ENCODE assay signal across 2 cellular contexts in the genomic region with DNA sequence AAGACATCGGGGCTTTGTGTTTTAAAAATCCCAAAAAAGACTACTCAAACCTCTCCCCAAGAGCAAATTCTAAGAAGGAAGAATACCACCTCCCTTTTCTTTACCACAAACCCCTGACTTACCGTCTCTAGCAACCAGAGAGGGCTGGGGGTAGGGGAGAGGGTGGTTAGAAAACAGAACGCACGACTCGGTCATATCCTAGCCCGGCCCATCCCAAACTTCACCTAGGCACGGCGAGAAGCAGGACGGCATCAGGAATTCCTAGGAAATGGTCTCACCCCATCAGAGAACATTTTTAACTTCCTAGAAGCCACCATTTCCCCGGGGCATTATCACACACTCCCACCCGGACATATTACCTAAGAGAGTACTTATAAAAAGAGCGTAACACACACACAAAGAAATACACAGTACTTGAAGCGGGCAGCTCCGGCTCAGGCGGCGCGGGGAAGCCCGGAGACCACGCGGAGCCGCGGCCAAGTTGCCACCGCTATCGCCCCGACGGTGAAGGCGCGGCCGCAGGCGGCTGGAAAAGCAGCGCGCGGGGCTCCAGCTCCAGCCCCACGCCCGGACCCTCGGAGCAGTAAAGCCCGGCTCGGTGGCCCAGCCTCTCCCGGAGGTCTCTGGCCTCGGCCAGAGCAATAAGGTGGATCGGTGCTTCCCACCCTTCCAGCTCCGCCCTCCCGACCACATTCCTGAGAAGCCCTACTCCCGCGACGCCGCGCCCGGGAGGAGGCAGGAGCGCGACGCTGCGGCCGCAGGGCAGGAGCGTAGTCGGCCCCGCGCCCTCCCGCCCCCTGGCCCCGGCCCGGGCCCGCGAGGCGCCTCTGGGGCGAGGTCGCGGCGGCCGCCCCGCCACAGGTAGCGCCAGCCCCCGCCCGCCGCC.
TF ChIP-seq lines count a peak whose summit lies in the region.

No MANE protein-coding gene starts in this region.

TF ChIP-seq in HEK293T, 16 proteins besides CTCF, POLR2A, EP300 and RAD21 (continued from another document):
- no peak for TF ChIP-seq HDGF (IDR thresholded peaks at IDR 0.05; ENCODE audit: borderline replicate concordance)
TF ChIP-seq in HEK293T: peak in this region for 1.

TF ChIP-seq in H1, 55 proteins besides CTCF, POLR2A, EP300 and RAD21 (continued from another document):
- TF ChIP-seq E2F6 (IDR thresholded peaks at IDR 0.05) (no peak), CHD2 (IDR thresholded peaks at IDR 0.05; ENCODE audit: low read length) (no peak; the same call in 1 of the 2 replicates), RFX5 (IDR thresholded peaks at IDR 0.05; ENCODE audit: borderline replicate concordance, low read depth, low read length) (no peak), YY1 (IDR thresholded peaks at IDR 0.05; ENCODE audit: low read depth, low read length) (no peak), BRCA1 (IDR thresholded peaks at IDR 0.05; ENCODE audit: low read depth, low read length) (no peak), RNF2 (IDR thresholded peaks at IDR 0.05; ENCODE audit: borderline replicate concordance, low read depth, low read length, missing control alignments, poor library complexity, severe bottlenecking) (no peak), RXRA (IDR thresholded peaks at IDR 0.05; ENCODE audit: insufficient read depth, low read depth, low read length) (no peak), GABPA (IDR thresholded peaks at IDR 0.05; ENCODE audit: borderline replicate concordance, insufficient read depth, low read length) (no peak), KDM1A (IDR thresholded peaks at IDR 0.05; ENCODE audit: borderline replicate concordance, low read length) (no peak), PHF8 (conservative IDR thresholded peaks at IDR 0.05; ENCODE audit: low read depth, low read length) (no peak; the same call in 1 of the 2 replicates), HDAC2 (IDR thresholded peaks at IDR 0.05; ENCODE audit: borderline replicate concordance in 1 of 2, low read depth in 2 of 2, low read length in 2 of 2) (peak in 1 of 2 experiments; percentile 28; a peak in 1 of 4 replicates), SIX5 (IDR thresholded peaks at IDR 0.05; ENCODE audit: low read depth, low read length) (no peak), SUZ12 (IDR thresholded peaks at IDR 0.05; ENCODE audit: low read length) (no peak), FOSL1 (IDR thresholded peaks at IDR 0.05; ENCODE audit: insufficient read depth, low read depth, low read length) (no peak), SIN3A (conservative IDR thresholded peaks at IDR 0.05 in 1 of 2, IDR thresholded peaks at IDR 0.05 in 1 of 2; ENCODE audit: low read depth in 1 of 2, low read length in 2 of 2) (0 out of 4 replicates have a peak, but pooled peaks of 1 of the 2 experiments have one; percentile 24), TAF1 (IDR thresholded peaks at IDR 0.05; ENCODE audit: low read depth, low read length) (peak; percentile 64), ASH2L (IDR thresholded peaks at IDR 0.05; ENCODE audit: low read length) (peak; percentile 86), TBP (IDR thresholded peaks at IDR 0.05; ENCODE audit: low read depth, low read length) (peak; percentile 36; the same call in 1 of the 2 replicates), CREB1 (IDR thresholded peaks at IDR 0.05) (peak; percentile 46; the same call in 1 of the 2 replicates), TEAD4 (IDR thresholded peaks at IDR 0.05; ENCODE audit: low read depth, low read length) (peak; percentile 73), MAX (IDR thresholded peaks at IDR 0.05) (no peak; the same call in 1 of the 2 replicates)
